In the genomic region with DNA sequence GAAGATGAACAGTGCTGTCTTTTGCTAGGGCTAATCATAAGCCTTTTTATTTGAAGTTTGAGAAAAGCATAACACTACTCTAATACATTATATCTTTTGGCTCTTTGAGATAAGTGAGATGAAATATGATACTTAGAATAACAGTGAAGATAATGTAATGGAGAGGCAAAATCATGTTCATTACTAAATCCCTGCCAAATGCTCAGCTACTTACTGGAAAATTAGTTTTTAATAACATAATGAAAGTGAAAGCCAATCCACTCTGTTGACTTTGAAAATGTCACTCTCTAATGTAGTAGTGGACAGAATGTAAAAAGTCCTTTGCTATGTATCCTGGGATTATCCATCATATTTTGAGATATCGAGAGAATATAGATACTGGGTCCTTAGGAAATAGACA, we compare ENCODE assay signal across 11 cellular contexts.
DNase-seq lines count a peak whose midpoint lies in the region; ATAC-seq and TF ChIP-seq lines count a peak whose summit lies in the region.
"Had no signal": no experiment of that assay in that cellular context is flagged by ENCODE, and none has a peak within 500 bp of the region (broad histone marks: within the 10 kb centered on the region; RNA-seq: fewer than 3 reads in every experiment).

No MANE protein-coding gene starts in this region.

- peak overlapping the region in 2 of 3 experiments; percentile 18 to 33 for H3K4me3 Mint-ChIP-seq in nephron

- peaks cover 23% of the 10 kb centered on the region for H3K36me3 Mint-ChIP-seq in nephron (ENCODE audit: low read depth)

- peak overlapping the region; percentile 59 to 72 (median 67) for H3K27ac Mint-ChIP-seq in nephron

- H3K4me1 Mint-ChIP-seq in nephron, result peaks cover 13% of the 10 kb centered on the region

- ATAC-seq in GM18909 (IDR thresholded peaks at IDR 0.05; ENCODE audit: poor library complexity, unreplicated experiment), result peak; percentile 51
- peak; percentile 62 for ATAC-seq in HG02885 (IDR thresholded peaks at IDR 0.05; ENCODE audit: poor library complexity, unreplicated experiment)
- no peak for ATAC-seq in GM19467 (IDR thresholded peaks at IDR 0.05; ENCODE audit: unreplicated experiment)
- no peak for ATAC-seq in HG03135 (IDR thresholded peaks at IDR 0.05; ENCODE audit: unreplicated experiment)
- ATAC-seq: left colon had no signal

- TF ChIP-seq CTCF in choroid plexus epithelial cell (conservative IDR thresholded peaks at IDR 0.05; ENCODE audit: low read depth, low read length) (no peak), nephron (IDR thresholded peaks at IDR 0.05; ENCODE audit: unreplicated experiment in 3 of 3) (no peak)

- peak; percentile 53 for DNase-seq in choroid plexus epithelial cell (ENCODE audit: low read depth)
- no peak for DNase-seq in midbrain (lab: John Stamatoyannopoulos, UW)
- no peak for DNase-seq in SIG-M5 (lab: John Stamatoyannopoulos, UW)
- DNase-seq: activated naive CD4-positive, alpha-beta T cell; DND-41; left colon had no signal

- H3K27me3 Mint-ChIP-seq in nephron (ENCODE audit: low read depth), result no peaks in the 10 kb centered on the region

- H3K4me3 ChIP-seq in choroid plexus epithelial cell (ENCODE audit: low read depth, low read length), result peak overlapping the region; percentile 35

- H3K9me3 Mint-ChIP-seq in nephron, result no peaks in the 10 kb centered on the region

Comparison
In these comparisons a context has a peak if more than half of its experiments do, and no peak if none do; other contexts are left out.
1. ATAC-seq: peak in GM18909 (single experiment) and HG02885 (single experiment); none in GM19467 (single experiment) and HG03135 (single experiment).